ENCODE assay signal across 9 cellular contexts in the genomic region with DNA sequence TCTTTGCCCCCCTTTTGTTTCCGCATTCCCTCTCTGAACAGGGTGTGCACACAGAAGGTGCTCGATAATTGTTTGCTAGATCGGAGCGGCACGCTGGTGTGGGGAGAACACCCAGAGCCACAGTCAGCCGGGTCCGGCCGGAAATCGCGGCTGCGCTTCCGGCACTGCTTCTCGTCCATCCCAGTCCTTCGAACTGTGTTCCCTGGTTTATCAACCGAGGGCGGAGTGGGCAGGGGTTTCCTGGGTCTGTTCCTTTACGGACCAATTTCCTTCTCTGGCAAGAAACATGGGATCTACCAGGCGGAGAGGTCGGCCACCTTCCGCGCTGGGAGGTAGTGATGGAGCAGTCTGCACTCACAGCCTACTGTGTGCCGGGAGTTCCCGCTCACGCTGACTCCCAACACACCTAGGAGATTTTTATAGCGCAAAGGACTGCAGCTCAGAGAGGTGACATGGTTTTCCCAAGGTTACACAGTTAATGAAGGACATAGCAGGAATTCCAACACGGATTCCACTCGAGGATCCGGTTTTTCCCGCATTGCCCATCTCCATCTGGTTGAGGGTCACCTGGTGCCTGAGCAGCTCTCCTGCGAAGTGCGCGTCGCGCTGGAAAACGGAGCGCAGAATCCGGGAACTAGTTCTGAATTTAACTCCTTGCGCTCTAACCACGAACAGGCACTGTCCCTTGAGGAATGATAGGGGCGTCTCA. TPM values are rescaled to one million over a fixed set of nuclear protein-coding genes. Genes with fewer than 3 reads are reported as not detected.
DNase-seq lines count a peak whose midpoint lies in the region; ATAC-seq and TF ChIP-seq lines count a peak whose summit lies in the region.
"Had no signal": no experiment of that assay in that cellular context is flagged by ENCODE, and none has a peak within 500 bp of the region (broad histone marks: within the 10 kb centered on the region; RNA-seq: fewer than 3 reads in every experiment).

No MANE protein-coding gene starts in this region.

- no peak overlapping the region for H3K27ac Mint-ChIP-seq in MCF 10A (ENCODE audit: low read depth, unreplicated experiment)
- peak overlapping the region; percentile 40 for H3K27ac Mint-ChIP-seq in activated T-cell treated with anti-CD3 and anti-CD28 coated beads, Interleukin-2, amount 50 U/mL, for 72 hours

- peak in 1 of 2 donors; percentile 23 for ATAC-seq in activated T-cell treated with anti-CD3 and anti-CD28 coated beads, Interleukin-2, amount 50 U/mL, for 72 hours (replicated peaks in 1 of 2)
- no peak for ATAC-seq in HG02571 (IDR thresholded peaks at IDR 0.05; ENCODE audit: unreplicated experiment)

- H3K9me3 Mint-ChIP-seq in MCF 10A (ENCODE audit: unreplicated experiment) = no peaks in the 10 kb centered on the region
- no peaks in the 10 kb centered on the region for H3K9me3 Mint-ChIP-seq in activated T-cell treated with anti-CD3 and anti-CD28 coated beads, Interleukin-2, amount 50 U/mL, for 72 hours

- peaks cover 3 to 86% of the 10 kb centered on the region in 2 donors for H3K27me3 ChIP-seq in breast epithelium
- H3K27me3 ChIP-seq in tibial artery = peaks cover 0 to 95% of the 10 kb centered on the region in 2 donors

- TF ChIP-seq CTCF in breast epithelium (IDR thresholded peaks at IDR 0.05) (no peak), MCF 10A (IDR thresholded peaks at IDR 0.05; ENCODE audit: unreplicated experiment) (no peak), tibial artery (IDR thresholded peaks at IDR 0.05) (no peak)

- intact Hi-C loops in breast epithelium (cut with DNase I; ENCODE audit: low total_unique reads) = no loop called here
- intact Hi-C loops in MCF 10A (cut with micrococcal nuclease) = no loop called here
- intact Hi-C loops in tibial artery (cut with DNase I; ENCODE audit: low total_unique reads) = no loop called here

- H3K36me3 ChIP-seq in breast epithelium (no peaks in the 10 kb centered on the region), tibial artery (peaks cover 0 to 6% (median 5%) of the 10 kb centered on the region in 3 donors)

- H3K4me1 ChIP-seq in breast epithelium (peaks cover 0 to 7% of the 10 kb centered on the region in 2 donors), tibial artery (peaks cover 0 to 56% (median 35%) of the 10 kb centered on the region in 4 donors)

- no peak overlapping the region for H3K4me3 Mint-ChIP-seq in MCF 10A (ENCODE audit: unreplicated experiment)
- peak overlapping the region; percentile 75 to 83 for H3K4me3 Mint-ChIP-seq in activated T-cell treated with anti-CD3 and anti-CD28 coated beads, Interleukin-2, amount 50 U/mL, for 72 hours

- no TSS peak for BruUV-seq in MCF 10A (replicated peaks; lab: Mats Ljungman, UMichigan)

- no peak overlapping the region for H3K27ac ChIP-seq in breast epithelium
- no peak overlapping the region for H3K27ac ChIP-seq in tibial artery

- DNase-seq in breast epithelium (ENCODE audit: low spot score in 2 of 2) = no peak
- DNase-seq in MCF 10A (ENCODE audit: unreplicated experiment) = no peak
- DNase-seq in activated T-cell treated with anti-CD3 and anti-CD28 coated beads, Interleukin-2, amount 50 U/mL, for 72 hours = no peak
- DNase-seq in kidney tubule cell (ENCODE audit: low spot score) = peak; percentile 10
- no peak for DNase-seq in tibial artery
- DNase-seq in superior temporal gyrus (ENCODE audit: extremely low spot score) = no peak
- DNase-seq in GM19238 (ENCODE audit: insufficient read length, low spot score) = no peak
- DNase-seq: occipital lobe had no signal

- peaks cover 21% of the 10 kb centered on the region for H3K27me3 Mint-ChIP-seq in MCF 10A (ENCODE audit: insufficient read depth, unreplicated experiment)
- H3K27me3 Mint-ChIP-seq in activated T-cell treated with anti-CD3 and anti-CD28 coated beads, Interleukin-2, amount 50 U/mL, for 72 hours (ENCODE audit: low read depth) = peaks cover 56% of the 10 kb centered on the region

- H3K9me3 ChIP-seq in breast epithelium (no peaks in the 10 kb centered on the region), tibial artery (no peaks in the 10 kb centered on the region)

- TF ChIP-seq POLR2A in breast epithelium (IDR thresholded peaks at IDR 0.05) = no peak

- peak overlapping the region; percentile 10 to 57 (median 38) for H3K4me3 ChIP-seq in breast epithelium
- H3K4me3 ChIP-seq in tibial artery = peak overlapping the region; percentile 8 to 36

- no peaks in the 10 kb centered on the region for H3K4me1 Mint-ChIP-seq in MCF 10A (ENCODE audit: insufficient read depth, unreplicated experiment)
- H3K4me1 Mint-ChIP-seq in activated T-cell treated with anti-CD3 and anti-CD28 coated beads, Interleukin-2, amount 50 U/mL, for 72 hours (ENCODE audit: low read depth) = peaks cover 46% of the 10 kb centered on the region

- POLR2A ChIA-PET in MCF 10A (lab: Yijun Ruan, JAX) = interaction anchor here (0.6 kb wide), 1 partner anchor 802 kb away, joined by 3 read pairs; no protein-coding TSS in a partner anchor

- H3K36me3 Mint-ChIP-seq in MCF 10A (ENCODE audit: insufficient read depth, unreplicated experiment) = peaks cover 15% of the 10 kb centered on the region
- H3K36me3 Mint-ChIP-seq in activated T-cell treated with anti-CD3 and anti-CD28 coated beads, Interleukin-2, amount 50 U/mL, for 72 hours (ENCODE audit: insufficient read depth in 2 of 2) = peaks cover 1 to 2% of the 10 kb centered on the region in 2 donors

- CTCF ChIA-PET in MCF 10A (lab: Yijun Ruan, JAX) = no interaction called here

RNA-seq across cellular contexts. Expression of a gene that starts 6.8 kb away (rescaled TPM):
- total RNA-seq in breast epithelium = 10 to 100 TPM in 1 of 3 donors, 1 to 10 TPM in 2; 5.4 to 17.9 (median 8.5) TPM
- 3.6 and 3.9 TPM in 2 replicates for total RNA-seq in MCF 10A (2022)
- not detected for total RNA-seq in activated T-cell treated with anti-CD3 and anti-CD28 coated beads, Interleukin-2, amount 50 U/mL, for 72 hours
